In the genomic region with DNA sequence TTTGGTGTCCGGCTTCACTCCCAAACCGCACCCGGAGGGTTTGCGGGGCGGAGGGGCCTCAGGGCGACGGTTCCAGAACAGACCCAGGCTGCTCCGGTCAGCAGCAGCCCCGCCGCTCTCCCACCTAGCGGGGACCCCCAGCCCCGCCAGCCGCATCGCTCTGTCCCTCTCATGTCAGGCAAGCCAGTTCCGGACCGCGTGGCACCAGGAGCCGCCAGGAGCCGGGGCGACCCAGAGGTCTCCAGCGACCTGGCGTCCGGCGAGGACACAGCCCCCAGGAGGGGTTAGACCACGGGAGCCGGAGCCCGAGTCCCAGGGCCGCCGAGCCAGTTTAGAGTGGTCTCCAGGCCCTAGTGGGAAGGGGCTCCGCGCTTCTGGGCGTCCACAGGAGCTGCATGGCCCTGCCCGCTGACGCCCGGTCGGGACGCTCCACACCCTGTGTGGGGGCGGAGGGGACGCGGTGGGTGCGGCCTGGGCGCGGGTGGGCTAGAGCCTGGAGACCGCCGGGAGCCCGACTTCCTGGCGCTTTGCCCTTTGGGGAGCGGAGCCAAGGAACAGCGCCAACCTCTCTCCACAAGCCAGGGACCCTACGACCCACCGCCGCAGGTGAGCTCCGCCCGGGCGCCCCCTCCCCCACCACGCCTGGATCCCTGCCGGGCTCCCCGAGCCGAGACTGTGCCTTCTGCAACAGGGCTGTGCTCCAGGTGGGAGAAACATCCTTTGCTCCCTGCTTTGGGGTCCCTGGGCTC, we compare ENCODE assay signal across 1 cellular context.
A peak's percentile ranks its signal among the peaks of the same experiment; 100 is the strongest.
TF ChIP-seq lines count a peak whose summit lies in the region.

No MANE protein-coding gene starts in this region.

TF ChIP-seq in HepG2, 621 proteins besides CTCF, POLR2A, EP300 and RAD21 (continues in another document):
- TF ChIP-seq ZNF407 (CRISPR knock-in tag; IDR thresholded peaks at IDR 0.05; ENCODE audit: not compliant biosample characterization) (no peak), ZBTB21 (CRISPR knock-in tag; IDR thresholded peaks at IDR 0.05) (no peak), PPARG (CRISPR knock-in tag; conservative IDR thresholded peaks at IDR 0.05) (no peak), RFX1 (IDR thresholded peaks at IDR 0.05) (no peak), IKZF4 (CRISPR knock-in tag; IDR thresholded peaks at IDR 0.05; ENCODE audit: borderline replicate concordance, low read depth, not compliant biosample characterization) (no peak), NCOA5 (CRISPR knock-in tag; IDR thresholded peaks at IDR 0.05) (no peak), ZFP82 (CRISPR knock-in tag; IDR thresholded peaks at IDR 0.05; ENCODE audit: borderline replicate concordance) (no peak), PCBP2 (optimal IDR thresholded peaks at IDR 0.05; ENCODE audit: low read depth, low read length, poor library complexity, severe bottlenecking) (no peak), ATM (IDR thresholded peaks at IDR 0.05; ENCODE audit: borderline replicate concordance) (no peak), SIX4 (CRISPR knock-in tag; IDR thresholded peaks at IDR 0.05) (no peak), BORCS8-MEF2B (CRISPR knock-in tag; IDR thresholded peaks at IDR 0.05) (peak; percentile 71), ZNF770 (CRISPR knock-in tag; IDR thresholded peaks at IDR 0.05) (no peak), TFDP2 (CRISPR knock-in tag; IDR thresholded peaks at IDR 0.05) (no peak), ARID2 (CRISPR knock-in tag; IDR thresholded peaks at IDR 0.05; ENCODE audit: borderline replicate concordance) (no peak)
- TF ChIP-seq, protein P1, sequence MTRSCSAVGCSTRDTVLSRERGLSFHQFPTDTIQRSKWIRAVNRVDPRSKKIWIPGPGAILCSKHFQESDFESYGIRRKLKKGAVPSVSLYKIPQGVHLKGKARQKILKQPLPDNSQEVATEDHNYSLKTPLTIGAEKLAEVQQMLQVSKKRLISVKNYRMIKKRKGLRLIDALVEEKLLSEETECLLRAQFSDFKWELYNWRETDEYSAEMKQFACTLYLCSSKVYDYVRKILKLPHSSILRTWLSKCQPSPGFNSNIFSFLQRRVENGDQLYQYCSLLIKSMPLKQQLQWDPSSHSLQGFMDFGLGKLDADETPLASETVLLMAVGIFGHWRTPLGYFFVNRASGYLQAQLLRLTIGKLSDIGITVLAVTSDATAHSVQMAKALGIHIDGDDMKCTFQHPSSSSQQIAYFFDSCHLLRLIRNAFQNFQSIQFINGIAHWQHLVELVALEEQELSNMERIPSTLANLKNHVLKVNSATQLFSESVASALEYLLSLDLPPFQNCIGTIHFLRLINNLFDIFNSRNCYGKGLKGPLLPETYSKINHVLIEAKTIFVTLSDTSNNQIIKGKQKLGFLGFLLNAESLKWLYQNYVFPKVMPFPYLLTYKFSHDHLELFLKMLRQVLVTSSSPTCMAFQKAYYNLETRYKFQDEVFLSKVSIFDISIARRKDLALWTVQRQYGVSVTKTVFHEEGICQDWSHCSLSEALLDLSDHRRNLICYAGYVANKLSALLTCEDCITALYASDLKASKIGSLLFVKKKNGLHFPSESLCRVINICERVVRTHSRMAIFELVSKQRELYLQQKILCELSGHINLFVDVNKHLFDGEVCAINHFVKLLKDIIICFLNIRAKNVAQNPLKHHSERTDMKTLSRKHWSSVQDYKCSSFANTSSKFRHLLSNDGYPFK (CRISPR knock-in tag; IDR thresholded peaks at IDR 0.05; ENCODE audit: borderline replicate concordance), result no peak
- TF ChIP-seq, protein P2, sequence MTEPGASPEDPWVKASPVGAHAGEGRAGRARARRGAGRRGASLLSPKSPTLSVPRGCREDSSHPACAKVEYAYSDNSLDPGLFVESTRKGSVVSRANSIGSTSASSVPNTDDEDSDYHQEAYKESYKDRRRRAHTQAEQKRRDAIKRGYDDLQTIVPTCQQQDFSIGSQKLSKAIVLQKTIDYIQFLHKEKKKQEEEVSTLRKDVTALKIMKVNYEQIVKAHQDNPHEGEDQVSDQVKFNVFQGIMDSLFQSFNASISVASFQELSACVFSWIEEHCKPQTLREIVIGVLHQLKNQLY (CRISPR knock-in tag; IDR thresholded peaks at IDR 0.05), result no peak
- TF ChIP-seq, protein P3, sequence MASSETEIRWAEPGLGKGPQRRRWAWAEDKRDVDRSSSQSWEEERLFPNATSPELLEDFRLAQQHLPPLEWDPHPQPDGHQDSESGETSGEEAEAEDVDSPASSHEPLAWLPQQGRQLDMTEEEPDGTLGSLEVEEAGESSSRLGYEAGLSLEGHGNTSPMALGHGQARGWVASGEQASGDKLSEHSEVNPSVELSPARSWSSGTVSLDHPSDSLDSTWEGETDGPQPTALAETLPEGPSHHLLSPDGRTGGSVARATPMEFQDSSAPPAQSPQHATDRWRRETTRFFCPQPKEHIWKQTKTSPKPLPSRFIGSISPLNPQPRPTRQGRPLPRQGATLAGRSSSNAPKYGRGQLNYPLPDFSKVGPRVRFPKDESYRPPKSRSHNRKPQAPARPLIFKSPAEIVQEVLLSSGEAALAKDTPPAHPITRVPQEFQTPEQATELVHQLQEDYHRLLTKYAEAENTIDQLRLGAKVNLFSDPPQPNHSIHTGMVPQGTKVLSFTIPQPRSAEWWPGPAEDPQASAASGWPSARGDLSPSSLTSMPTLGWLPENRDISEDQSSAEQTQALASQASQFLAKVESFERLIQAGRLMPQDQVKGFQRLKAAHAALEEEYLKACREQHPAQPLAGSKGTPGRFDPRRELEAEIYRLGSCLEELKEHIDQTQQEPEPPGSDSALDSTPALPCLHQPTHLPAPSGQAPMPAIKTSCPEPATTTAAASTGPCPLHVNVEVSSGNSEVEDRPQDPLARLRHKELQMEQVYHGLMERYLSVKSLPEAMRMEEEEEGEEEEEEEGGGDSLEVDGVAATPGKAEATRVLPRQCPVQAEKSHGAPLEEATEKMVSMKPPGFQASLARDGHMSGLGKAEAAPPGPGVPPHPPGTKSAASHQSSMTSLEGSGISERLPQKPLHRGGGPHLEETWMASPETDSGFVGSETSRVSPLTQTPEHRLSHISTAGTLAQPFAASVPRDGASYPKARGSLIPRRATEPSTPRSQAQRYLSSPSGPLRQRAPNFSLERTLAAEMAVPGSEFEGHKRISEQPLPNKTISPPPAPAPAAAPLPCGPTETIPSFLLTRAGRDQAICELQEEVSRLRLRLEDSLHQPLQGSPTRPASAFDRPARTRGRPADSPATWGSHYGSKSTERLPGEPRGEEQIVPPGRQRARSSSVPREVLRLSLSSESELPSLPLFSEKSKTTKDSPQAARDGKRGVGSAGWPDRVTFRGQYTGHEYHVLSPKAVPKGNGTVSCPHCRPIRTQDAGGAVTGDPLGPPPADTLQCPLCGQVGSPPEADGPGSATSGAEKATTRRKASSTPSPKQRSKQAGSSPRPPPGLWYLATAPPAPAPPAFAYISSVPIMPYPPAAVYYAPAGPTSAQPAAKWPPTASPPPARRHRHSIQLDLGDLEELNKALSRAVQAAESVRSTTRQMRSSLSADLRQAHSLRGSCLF (CRISPR knock-in tag; IDR thresholded peaks at IDR 0.05; ENCODE audit: borderline replicate concordance), result 0 out of 2 replicates have a peak, but pooled peaks have one; percentile 44
- TF ChIP-seq, protein P4, sequence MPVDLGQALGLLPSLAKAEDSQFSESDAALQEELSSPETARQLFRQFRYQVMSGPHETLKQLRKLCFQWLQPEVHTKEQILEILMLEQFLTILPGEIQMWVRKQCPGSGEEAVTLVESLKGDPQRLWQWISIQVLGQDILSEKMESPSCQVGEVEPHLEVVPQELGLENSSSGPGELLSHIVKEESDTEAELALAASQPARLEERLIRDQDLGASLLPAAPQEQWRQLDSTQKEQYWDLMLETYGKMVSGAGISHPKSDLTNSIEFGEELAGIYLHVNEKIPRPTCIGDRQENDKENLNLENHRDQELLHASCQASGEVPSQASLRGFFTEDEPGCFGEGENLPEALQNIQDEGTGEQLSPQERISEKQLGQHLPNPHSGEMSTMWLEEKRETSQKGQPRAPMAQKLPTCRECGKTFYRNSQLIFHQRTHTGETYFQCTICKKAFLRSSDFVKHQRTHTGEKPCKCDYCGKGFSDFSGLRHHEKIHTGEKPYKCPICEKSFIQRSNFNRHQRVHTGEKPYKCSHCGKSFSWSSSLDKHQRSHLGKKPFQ (CRISPR knock-in tag; IDR thresholded peaks at IDR 0.05; ENCODE audit: insufficient replicate concordance), result no peak
- TF ChIP-seq, protein P5, sequence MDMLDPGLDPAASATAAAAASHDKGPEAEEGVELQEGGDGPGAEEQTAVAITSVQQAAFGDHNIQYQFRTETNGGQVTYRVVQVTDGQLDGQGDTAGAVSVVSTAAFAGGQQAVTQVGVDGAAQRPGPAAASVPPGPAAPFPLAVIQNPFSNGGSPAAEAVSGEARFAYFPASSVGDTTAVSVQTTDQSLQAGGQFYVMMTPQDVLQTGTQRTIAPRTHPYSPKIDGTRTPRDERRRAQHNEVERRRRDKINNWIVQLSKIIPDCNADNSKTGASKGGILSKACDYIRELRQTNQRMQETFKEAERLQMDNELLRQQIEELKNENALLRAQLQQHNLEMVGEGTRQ (IDR thresholded peaks at IDR 0.05; ENCODE audit: low read depth, low read length), result no peak
- TF ChIP-seq, protein P5 (CRISPR knock-in tag; IDR thresholded peaks at IDR 0.05; ENCODE audit: borderline replicate concordance), result no peak; the same call in 1 of the 2 replicates
